In the genomic region with DNA sequence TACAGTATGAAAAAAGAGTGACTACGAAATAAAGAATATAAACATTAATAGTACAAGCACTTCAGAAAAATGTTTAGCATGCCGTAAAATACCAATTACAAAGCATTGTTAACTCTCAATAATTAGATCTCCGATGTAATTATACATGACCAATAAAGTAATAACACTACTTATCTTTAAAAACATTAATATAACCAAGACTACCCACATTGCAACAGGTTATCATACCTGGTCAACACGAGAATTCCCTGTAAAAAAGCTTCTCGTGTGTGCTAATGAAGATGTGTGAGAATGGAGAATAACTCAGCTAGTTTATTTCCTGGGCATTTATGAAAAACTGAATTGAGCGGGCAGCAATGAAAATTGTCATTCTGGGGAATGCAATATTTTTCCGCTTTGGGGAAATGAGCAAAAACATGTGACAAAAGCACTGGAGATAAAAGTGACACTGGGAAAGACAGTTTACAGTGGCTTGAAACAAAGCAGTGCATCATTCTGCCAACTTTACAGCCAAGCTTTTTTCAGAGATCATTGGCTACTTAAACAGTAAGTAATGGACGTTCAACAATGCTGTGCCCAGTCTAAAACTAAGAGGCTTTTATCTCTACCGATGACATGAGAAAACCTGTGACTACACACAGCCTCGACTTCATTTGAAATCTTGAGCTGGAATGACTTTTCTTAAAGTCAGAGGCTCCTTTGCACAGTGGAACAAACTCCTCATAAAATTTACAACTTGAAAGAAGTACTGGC, we compare ENCODE assay signal across 9 cellular contexts. TPM values are rescaled to one million over a fixed set of nuclear protein-coding genes. Genes with fewer than 3 reads are reported as not detected.
DNase-seq lines count a peak whose midpoint lies in the region; ATAC-seq and TF ChIP-seq lines count a peak whose summit lies in the region.
"Had no signal": no experiment of that assay in that cellular context is flagged by ENCODE, and none has a peak within 500 bp of the region (broad histone marks: within the 10 kb centered on the region; RNA-seq: fewer than 3 reads in every experiment).

No MANE protein-coding gene starts in this region.

- no peaks in the 10 kb centered on the region for H3K9me3 ChIP-seq in CD8-positive, alpha-beta memory T cell (ENCODE audit: low read length)
- no peaks in the 10 kb centered on the region for H3K9me3 ChIP-seq in MG63
- no peaks in the 10 kb centered on the region for H3K9me3 ChIP-seq in duodenal mucosa (ENCODE audit: control insufficient read depth in 1 of 2, low read length in 2 of 2)
- no peaks in the 10 kb centered on the region for H3K9me3 ChIP-seq in psoas muscle
- H3K9me3 ChIP-seq: gastroesophageal sphincter had no signal

- WGBS in psoas muscle, 3 donors, result 77 to 78% (median 78%) methylated on average over 10 of the region's 10 CpGs

- CTCF ChIA-PET in CD8-positive, alpha-beta memory T cell (lab: Charles Lee), result interaction anchor here (1.2 to 1.9 kb wide), 5 partner anchors 17 to 35 kb away, joined by 3 to 7 read pairs (median 4); a partner anchor contains a TSS

- peaks cover 4% of the 10 kb centered on the region for H3K36me3 ChIP-seq in CD8-positive, alpha-beta memory T cell (ENCODE audit: insufficient read depth, low read length)
- H3K36me3 ChIP-seq in MG63 (no peaks in the 10 kb centered on the region; the same call in 1 of the 2 replicates), duodenal mucosa (ENCODE audit: control insufficient read depth in 1 of 2, insufficient read depth in 2 of 2, low read length in 2 of 2) (peaks cover 3 to 6% of the 10 kb centered on the region in 2 donors), psoas muscle (ENCODE audit: insufficient read depth in 1 of 2, low read depth in 1 of 2) (no peaks in the 10 kb centered on the region)

- H3K9me3 Mint-ChIP-seq in CD8-positive, alpha-beta memory T cell, result no peaks in the 10 kb centered on the region

- peak overlapping the region; percentile 76 to 99 (median 92) for H3K27ac Mint-ChIP-seq in CD8-positive, alpha-beta memory T cell

- peak overlapping the region; percentile 15 to 92 for H3K9ac ChIP-seq in duodenal mucosa (ENCODE audit: low read depth in 1 of 2, low read length in 2 of 2)

- POLR2A ChIA-PET in CD8-positive, alpha-beta memory T cell (lab: Charles Lee), result interaction anchor here (1.4 kb wide), 1 partner anchor 7 kb away, joined by 5 read pairs; no protein-coding TSS in a partner anchor

- peak overlapping the region; percentile 69 for H3K4me3 ChIP-seq in CD8-positive, alpha-beta memory T cell (ENCODE audit: low read length)
- peak overlapping the region; percentile 77 for H3K4me3 ChIP-seq in MG63
- H3K4me3 ChIP-seq in duodenal mucosa (ENCODE audit: low read depth in 1 of 2, low read length in 2 of 2), result peak overlapping the region; percentile 83 to 85
- H3K4me3 ChIP-seq in psoas muscle, result peak overlapping the region; percentile 84

- no peak for TF ChIP-seq CTCF in psoas muscle (IDR thresholded peaks at IDR 0.05)

- DNase-seq in CD8-positive, alpha-beta memory T cell, result no peak
- DNase-seq in MG63, result no peak
- no peak for DNase-seq in psoas muscle
- DNase-seq in midbrain (lab: John Stamatoyannopoulos, UW), result no peak
- no peak for DNase-seq in SIG-M5 treated with dmso at 0.1 percent for 504 hours (lab: John Stamatoyannopoulos, UW; ENCODE audit: unreplicated experiment)
- DNase-seq in stimulated activated CD4-positive, alpha-beta T cell treated with anti-CD3 and anti-CD28 coated beads, Interleukin-4, amount 100 ng/mL, for 1 hour, result no peak

- H3K27me3 Mint-ChIP-seq in CD8-positive, alpha-beta memory T cell, result peaks cover 0 to 1% of the 10 kb centered on the region in 2 donors

- intact Hi-C loops in psoas muscle (cut with DNase I), result loop anchor here (5.0 kb wide), 1 partner anchor 33 kb away; a partner anchor contains a TSS

- peak overlapping the region; percentile 78 for H3K27ac ChIP-seq in CD8-positive, alpha-beta memory T cell (ENCODE audit: low read depth, low read length)
- H3K27ac ChIP-seq in duodenal mucosa (ENCODE audit: low read depth, low read length) (no peak overlapping the region), psoas muscle (peak overlapping the region; percentile 99)

- no peaks in the 10 kb centered on the region for H3K27me3 ChIP-seq in CD8-positive, alpha-beta memory T cell (ENCODE audit: insufficient read depth, low read length, poor library complexity, severe bottlenecking)
- no peaks in the 10 kb centered on the region for H3K27me3 ChIP-seq in MG63
- H3K27me3 ChIP-seq in duodenal mucosa (ENCODE audit: control insufficient read depth in 1 of 2, insufficient read depth in 2 of 2, low read length in 2 of 2), result no peaks in the 10 kb centered on the region
- no peaks in the 10 kb centered on the region for H3K27me3 ChIP-seq in psoas muscle (ENCODE audit: insufficient read depth in 3 of 3, low read length in 2 of 3)
- H3K27me3 ChIP-seq: gastroesophageal sphincter had no signal

- H3K36me3 Mint-ChIP-seq in CD8-positive, alpha-beta memory T cell, result peaks cover 3 to 67% (median 10%) of the 10 kb centered on the region in 3 donors

- ATAC-seq in psoas muscle (no peak), HG02981 (IDR thresholded peaks at IDR 0.05; ENCODE audit: unreplicated experiment) (no peak)

- H3K4me1 Mint-ChIP-seq in CD8-positive, alpha-beta memory T cell, result peaks cover 73 to 89% (median 82%) of the 10 kb centered on the region in 3 donors

- peak overlapping the region; percentile 71 to 93 (median 82) for H3K4me3 Mint-ChIP-seq in CD8-positive, alpha-beta memory T cell

- peaks cover 83% of the 10 kb centered on the region for H3K4me1 ChIP-seq in CD8-positive, alpha-beta memory T cell (ENCODE audit: insufficient read depth, low read length)
- H3K4me1 ChIP-seq in duodenal mucosa (ENCODE audit: control insufficient read depth in 1 of 2, insufficient read depth in 2 of 2, low read length in 2 of 2), result peaks cover 32 to 35% of the 10 kb centered on the region in 2 donors
- H3K4me1 ChIP-seq in psoas muscle, result peaks cover 38% of the 10 kb centered on the region

RNA-seq across cellular contexts. Expression of a gene that starts 34.7 kb away (rescaled TPM):
- total RNA-seq in CD8-positive, alpha-beta memory T cell, result 10 to 100 TPM; 37.7 to 39.6 TPM
- 50.1 TPM for polyA plus RNA-seq in CD8-positive, alpha-beta memory T cell
- 14.7 and 19.0 TPM in 2 replicates for total RNA-seq in MG63 (2014; rRNA removed; shearing (Covaris generic); ENCODE audit: low replicate concordance)
- 10 to 100 TPM in 3 of 4 donors, 1 to 10 TPM in 1; 7.7 to 14.1 (median 12.3) TPM for total RNA-seq in psoas muscle
- polyA plus RNA-seq in psoas muscle, result 1 to 10 TPM; 3.9 to 8.9 (median 8.4) TPM
